Comparison of ENCODE assay signal across 8 cellular contexts in the genomic region with DNA sequence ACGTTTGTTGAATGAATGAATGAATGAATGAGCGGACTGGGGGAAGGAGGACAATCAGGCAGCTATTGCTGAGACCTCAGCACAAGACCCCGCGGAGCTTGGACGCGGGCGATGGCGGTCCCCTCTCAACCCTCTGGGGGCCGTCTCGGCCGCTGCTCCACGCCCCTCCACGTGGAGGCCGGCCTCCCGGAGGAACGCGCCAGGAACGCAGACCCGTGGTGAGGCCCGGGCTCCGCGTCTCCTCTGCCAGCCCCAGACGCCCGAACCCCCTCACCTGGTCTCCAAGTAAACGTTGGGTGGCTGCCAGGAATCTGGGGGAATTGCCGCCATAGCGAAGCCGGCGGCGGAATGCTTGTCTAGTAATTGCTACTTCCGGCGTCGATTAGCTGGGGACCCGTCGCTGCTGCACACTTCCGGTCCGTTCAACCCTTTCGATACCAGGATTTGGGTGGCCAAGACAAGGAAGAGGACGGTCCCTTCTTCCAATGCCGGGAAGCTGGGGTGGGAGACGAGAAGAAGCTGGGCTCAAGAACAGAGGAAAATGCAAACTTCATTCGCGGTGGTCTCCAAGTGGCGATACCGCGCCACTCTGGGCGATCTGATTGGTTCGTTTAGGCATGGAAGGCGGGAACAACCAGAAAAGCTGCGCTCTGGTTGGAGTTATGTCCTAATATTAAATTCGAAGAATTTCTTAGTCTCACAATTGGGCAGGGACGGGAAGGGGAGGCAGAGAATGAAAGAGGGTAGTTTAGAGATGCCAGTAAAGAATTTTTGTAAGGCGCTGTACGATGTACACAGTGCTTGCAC. TPM values are rescaled to one million over a fixed set of nuclear protein-coding genes. Genes with fewer than 3 reads are reported as not detected.
A peak's percentile ranks its signal among the peaks of the same experiment; 100 is the strongest.
DNase-seq lines count a peak whose midpoint lies in the region; ATAC-seq and TF ChIP-seq lines count a peak whose summit lies in the region.

A gene (minus strand): TSS at position 361 of the 807 bp plus-strand sequence. CDS start 31 bp downstream, at position 330.

- DNase-seq in DMS153 (lab: John Stamatoyannopoulos, UW), result peak; percentile 67
- peak; percentile 93 for DNase-seq in KBM-7
- peak; percentile 78 to 91 (median 87) for DNase-seq in Peyer's patch
- DNase-seq in activated T-cell treated with anti-CD3 and anti-CD28 coated beads, Interleukin-2, amount 50 U/mL, for 48 hours, result peak; percentile 92 to 93
- peak; percentile 96 for DNase-seq in esophagus muscularis mucosa (ENCODE audit: extremely low spot score)
- peak; percentile 71 for DNase-seq in stimulated activated CD8-positive, alpha-beta memory T cell treated with anti-CD3 and anti-CD28 coated beads, Interleukin-7, amount 100 ng/mL, for 4 hours (ENCODE audit: low read depth in 2 of 2)

- H3K27ac ChIP-seq in Peyer's patch (peak within 1 kb of the TSS; percentile 85 to 90 (median 88)), esophagus muscularis mucosa (replicated peaks in 1 of 4) (peak within 1 kb of the TSS; percentile 84 to 92 (median 88)), muscle layer of duodenum (ENCODE audit: low read length) (peak within 1 kb of the TSS; percentile 96)

- intact Hi-C loops in esophagus muscularis mucosa (cut with DNase I), result no loop called here

- H3K9me3 ChIP-seq in Peyer's patch (no peaks in the 10 kb centered on the region), esophagus muscularis mucosa (no peaks in the 10 kb centered on the region), muscle layer of duodenum (ENCODE audit: control insufficient read depth in 1 of 2, low read length in 2 of 2) (no peaks in the 10 kb centered on the region)

- TF ChIP-seq POLR2A in Peyer's patch (IDR thresholded peaks at IDR 0.05), result peak in 1 of 2 donors; percentile 24
- no peak for TF ChIP-seq POLR2A in esophagus muscularis mucosa (IDR thresholded peaks at IDR 0.05; ENCODE audit: low read depth)

- in situ Hi-C loops in KBM-7 (cut with MboI; ENCODE audit: low pct_unique_long_range_greater_than_20kb, low sequenced_read_pairs), result no loop called here

- H3K4me3 ChIP-seq in Peyer's patch (peak within 1 kb of the TSS; percentile 75 to 98 (median 92)), esophagus muscularis mucosa (peak within 1 kb of the TSS; percentile 90 to 98 (median 92)), muscle layer of duodenum (ENCODE audit: low read depth in 1 of 2, low read length in 2 of 2) (peak within 1 kb of the TSS; percentile 95 to 96)

- H3K36me3 ChIP-seq in Peyer's patch, result no peaks in the 10 kb centered on the region
- peaks cover 0 to 14% (median 5%) of the 10 kb centered on the region in 4 donors for H3K36me3 ChIP-seq in esophagus muscularis mucosa
- H3K36me3 ChIP-seq in muscle layer of duodenum (ENCODE audit: control insufficient read depth in 1 of 2, insufficient read depth in 2 of 2, low read length in 2 of 2), result peaks cover 0 to 4% of the 10 kb centered on the region in 2 donors

- H3K27me3 ChIP-seq in Peyer's patch, result no peaks in the 10 kb centered on the region
- peaks cover 0 to 7% (median 0%) of the 10 kb centered on the region in 4 donors for H3K27me3 ChIP-seq in esophagus muscularis mucosa
- H3K27me3 ChIP-seq in muscle layer of duodenum (ENCODE audit: low read depth, low read length), result no peaks in the 10 kb centered on the region

- WGBS in esophagus muscularis mucosa, result 0% methylated on average over 37 of the region's 54 CpGs

- H3K4me1 ChIP-seq in Peyer's patch, result peaks cover 0 to 19% (median 5%) of the 10 kb centered on the region in 4 donors
- H3K4me1 ChIP-seq in esophagus muscularis mucosa, result peaks cover 16 to 20% (median 16%) of the 10 kb centered on the region in 4 donors
- peaks cover 3 to 13% of the 10 kb centered on the region in 2 donors for H3K4me1 ChIP-seq in muscle layer of duodenum (ENCODE audit: control insufficient read depth in 1 of 2, insufficient read depth in 2 of 2, low read length in 2 of 2)

- TF ChIP-seq CTCF in Peyer's patch (IDR thresholded peaks at IDR 0.05), result peak in 2 of 6 experiments; percentile 2 to 10
- TF ChIP-seq CTCF in esophagus muscularis mucosa (IDR thresholded peaks at IDR 0.05), result no peak

- TF ChIP-seq EP300 in esophagus muscularis mucosa (IDR thresholded peaks at IDR 0.05), result no peak

- peak; percentile 74 for ATAC-seq in GM21576 (IDR thresholded peaks at IDR 0.05; ENCODE audit: unreplicated experiment)

RNA-seq across cellular contexts. Expression of the gene that starts here (rescaled TPM):
- total RNA-seq in Peyer's patch (10 to 100 TPM in 1 of 4 donors, 1 to 10 TPM in 3; 6.0 to 14.0 (median 6.4) TPM), esophagus muscularis mucosa (10 to 100 TPM; 17.6 to 30.3 (median 25.4) TPM)

Comparison
In these comparisons a context has a peak if more than half of its experiments do, and no peak if none do; other contexts are left out.
1. Peak in every context shown above with its lines: DNase-seq, ATAC-seq, H3K4me3 ChIP-seq and H3K27ac ChIP-seq.